9 cellular contexts compared by ENCODE assay signal in the genomic region with DNA sequence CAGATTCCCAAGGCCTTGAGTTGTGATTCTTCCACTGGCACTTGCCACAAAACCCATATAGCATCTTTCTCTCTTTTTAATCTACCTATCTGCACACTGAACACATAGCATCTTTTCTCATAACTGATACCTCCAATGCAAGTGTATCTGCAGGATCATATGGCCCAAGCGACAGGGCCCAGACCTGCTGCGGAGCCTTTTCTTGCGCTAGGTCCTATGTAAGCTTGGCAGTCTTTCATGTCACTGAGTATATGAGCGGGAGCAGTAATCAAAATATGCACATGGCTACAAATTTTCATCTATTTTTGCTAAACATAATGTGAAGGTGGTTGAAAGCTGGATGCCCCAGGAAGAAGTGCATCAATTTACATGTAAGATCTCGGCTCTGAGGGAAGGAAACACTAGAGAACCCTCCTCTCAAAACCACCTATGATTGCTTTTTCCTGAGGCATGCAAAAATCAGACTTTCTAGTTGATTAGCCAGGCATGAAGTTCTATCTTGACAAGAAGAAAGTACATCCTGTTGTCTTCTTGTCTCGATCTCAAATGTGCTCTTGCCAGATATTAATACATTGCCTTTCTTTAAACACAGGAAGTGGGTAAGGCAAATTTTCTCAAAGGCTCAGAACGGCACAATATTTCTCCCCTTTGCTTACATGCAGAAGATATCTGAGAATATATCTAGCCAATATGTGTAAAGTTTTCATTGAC. TPM values are rescaled to one million over a fixed set of nuclear protein-coding genes. Genes with fewer than 3 reads are reported as not detected.
DNase-seq lines count a peak whose midpoint lies in the region; ATAC-seq and TF ChIP-seq lines count a peak whose summit lies in the region.
"Had no signal": no experiment of that assay in that cellular context is flagged by ENCODE, and none has a peak within 500 bp of the region (broad histone marks: within the 10 kb centered on the region; RNA-seq: fewer than 3 reads in every experiment).

No MANE protein-coding gene starts in this region.

- peak; percentile 83 for ATAC-seq in GM19452 (IDR thresholded peaks at IDR 0.05; ENCODE audit: unreplicated experiment)
- peak; percentile 82 for ATAC-seq in HG03175 (IDR thresholded peaks at IDR 0.05; ENCODE audit: unreplicated experiment)
- ATAC-seq in heart left ventricle = no peak
- ATAC-seq: Panc1 had no signal

- no peak overlapping the region for H3K4me2 ChIP-seq in osteoblast (ENCODE audit: insufficient read depth, low read length)

- H3K27ac ChIP-seq in osteoblast (ENCODE audit: low read depth, low read length) (no peak overlapping the region), heart left ventricle (peak overlapping the region in 2 of 12 donors; percentile 1 to 79)

- H2AFZ ChIP-seq in osteoblast (ENCODE audit: low read length) = no peak overlapping the region

- H3K36me3 ChIP-seq in osteoblast (ENCODE audit: insufficient read depth, low read length) = no peaks in the 10 kb centered on the region
- no peaks in the 10 kb centered on the region for H3K36me3 ChIP-seq in heart left ventricle

- H4K20me1 ChIP-seq in osteoblast (ENCODE audit: insufficient read depth, low read length) = no peaks in the 10 kb centered on the region

- 75 to 80% (median 78%) methylated on average over 7 of the region's 7 CpGs for WGBS in heart left ventricle, 4 donors

- H3K4me1 ChIP-seq in osteoblast (ENCODE audit: insufficient read depth, low read length) = peaks cover 15% of the 10 kb centered on the region
- peaks cover 0 to 14% (median 0%) of the 10 kb centered on the region in 12 donors for H3K4me1 ChIP-seq in heart left ventricle

- H3K9me3 ChIP-seq in osteoblast (ENCODE audit: low read depth, low read length) = no peaks in the 10 kb centered on the region
- no peaks in the 10 kb centered on the region for H3K9me3 ChIP-seq in heart left ventricle

- H3K4me3 ChIP-seq in GM08714 (ENCODE audit: low read length) = peak overlapping the region; percentile 43; the same call in 1 of the 2 replicates
- H3K4me3 ChIP-seq in osteoblast (ENCODE audit: insufficient read depth, low read length) = no peak overlapping the region
- no peak overlapping the region for H3K4me3 ChIP-seq in heart left ventricle

- no peaks in the 10 kb centered on the region for H3K27me3 ChIP-seq in osteoblast (ENCODE audit: insufficient read depth, low read length)
- no peaks in the 10 kb centered on the region for H3K27me3 ChIP-seq in heart left ventricle

- no peak for TF ChIP-seq POLR2A in heart left ventricle (IDR thresholded peaks at IDR 0.05)

- peak; percentile 73 for DNase-seq in central memory CD4-positive, alpha-beta T cell
- DNase-seq in stimulated activated CD4-positive, alpha-beta T cell treated with anti-CD3 and anti-CD28 coated beads, Interleukin-15, amount 100 ng/mL, for 24 hours = no peak
- DNase-seq in osteoblast (ENCODE audit: insufficient read length, low spot score, missing footprints) = no peak
- no peak for DNase-seq in heart left ventricle
- no peak for DNase-seq in GDM1 (lab: John Stamatoyannopoulos, UW)

- H3K79me2 ChIP-seq in osteoblast (ENCODE audit: insufficient read depth, low read length) = no peaks in the 10 kb centered on the region

- TF ChIP-seq CTCF in osteoblast (IDR thresholded peaks at IDR 0.05; ENCODE audit: extremely low read depth, low read depth, low read length) (no peak), heart left ventricle (IDR thresholded peaks at IDR 0.05) (no peak)

- intact Hi-C loops in heart left ventricle (cut with DNase I) = no loop called here

RNA-seq across cellular contexts. Expression of a gene that starts 26.9 kb away (rescaled TPM):
- 56.9 and 66.2 TPM in 2 replicates for total RNA-seq in osteoblast
- 10 to 100 TPM in 2 of 9 donors, 1 to 10 TPM in 7; 6.7 to 49.3 (median 7.4) TPM for total RNA-seq in heart left ventricle
- 1 to 10 TPM; 5.8 to 8.7 TPM for polyA plus RNA-seq in heart left ventricle

Comparison
In these comparisons a context has a peak if more than half of its experiments do, and no peak if none do; other contexts are left out.
1. ATAC-seq: peak in GM19452 (single experiment) and HG03175 (single experiment); none in heart left ventricle (0 of 4).